In the genomic region with DNA sequence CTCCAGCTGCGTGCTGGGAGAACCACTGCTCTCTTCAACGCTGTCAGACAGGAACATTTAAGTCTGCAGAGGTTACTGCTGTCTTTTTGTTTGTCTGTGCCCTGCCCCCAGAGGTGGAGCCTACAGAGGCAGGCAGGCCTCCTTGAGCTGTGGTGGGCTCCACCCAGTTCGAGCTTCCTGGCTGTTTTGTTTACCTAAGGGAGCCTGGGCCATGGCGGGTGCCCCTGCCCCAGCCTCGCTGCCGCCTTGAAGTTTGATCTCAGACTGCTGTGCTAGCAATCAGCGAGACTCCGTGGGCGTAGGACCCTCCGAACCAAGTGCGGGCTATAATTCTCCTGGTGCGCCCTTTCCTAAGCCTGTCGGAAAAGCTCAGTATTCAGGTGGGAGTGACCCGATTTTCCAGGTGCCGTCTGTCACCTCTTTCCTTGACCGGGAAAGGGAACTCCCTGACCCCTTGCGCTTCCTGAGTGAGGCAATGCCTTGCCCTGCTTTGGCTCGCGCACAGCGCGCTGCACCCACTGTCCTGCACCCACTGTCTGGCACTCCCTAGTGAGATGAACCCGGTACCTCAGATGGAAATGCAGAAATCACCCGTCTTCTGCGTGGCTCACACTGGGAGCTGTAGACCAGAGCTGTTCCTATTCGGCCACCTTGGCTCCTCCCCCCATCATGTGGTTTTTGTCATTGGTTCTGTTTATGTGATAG, we compare ENCODE assay signal across 7 cellular contexts.
DNase-seq lines count a peak whose midpoint lies in the region; ATAC-seq and TF ChIP-seq lines count a peak whose summit lies in the region.
"Not testable (repeated sequence)": the region's sequence is repeated elsewhere in the genome, so short reads cannot be mapped to it uniquely, and the experiment has no call there.

No MANE protein-coding gene starts in this region.

- not testable (repeated sequence) for BruUV-seq in Calu3 (replicated peaks; lab: Mats Ljungman, UMichigan)

- H3K9ac ChIP-seq in H9 (ENCODE audit: extremely low read depth, insufficient read length, low read length); iPS-18a (ENCODE audit: low read length); trophoblast cell (ENCODE audit: low read length): not testable (repeated sequence)

- H3K4me1 Mint-ChIP-seq in Calu3 (ENCODE audit: low read depth, unreplicated experiment): peaks cover 14% of the 10 kb centered on the region
- H3K4me1 Mint-ChIP-seq in H9: peaks cover 24 to 28% of the 10 kb centered on the region in 2 experiments
- H3K4me1 Mint-ChIP-seq in WTC11: peaks cover 24% of the 10 kb centered on the region
- not testable (repeated sequence) for H3K4me1 Mint-ChIP-seq in mesothelial cell of epicardium

- not testable (repeated sequence) for H4K91ac ChIP-seq in H9 (ENCODE audit: insufficient read length, low read depth, low read length)
- peak overlapping the region; percentile 28 for H4K91ac ChIP-seq in trophoblast cell (ENCODE audit: low read depth, low read length)

- H3K79me1 ChIP-seq in H9 (ENCODE audit: insufficient read depth, low read depth, low read length, poor library complexity, severe bottlenecking); trophoblast cell (ENCODE audit: low read length): not testable (repeated sequence)

- not testable (repeated sequence) for H3K36me3 Mint-ChIP-seq in Calu3 (ENCODE audit: insufficient read depth, unreplicated experiment); H9 (ENCODE audit: insufficient read depth in 1 of 3, low read depth in 3 of 3); WTC11
- peaks cover 18% of the 10 kb centered on the region for H3K36me3 Mint-ChIP-seq in mesothelial cell of epicardium

- H3K36me3 ChIP-seq in iPS-18a (ENCODE audit: control insufficient read depth, low read depth, low read length); trophoblast cell (ENCODE audit: control insufficient read depth in 1 of 2, insufficient read depth in 2 of 2, low read length in 2 of 2): not testable (repeated sequence)

- H4K12ac ChIP-seq in trophoblast cell (ENCODE audit: low read depth, low read length): not testable (repeated sequence)

- H2BK12ac ChIP-seq in H9 (ENCODE audit: insufficient read length, low read depth, low read length); trophoblast cell (ENCODE audit: low read length): not testable (repeated sequence)

- H2BK20ac ChIP-seq in H9 (ENCODE audit: low read depth, low read length, poor library complexity, severe bottlenecking): not testable (repeated sequence)

- H3K23me2 ChIP-seq in H9 (ENCODE audit: insufficient read length, low read depth, low read length, poor library complexity, severe bottlenecking): not testable (repeated sequence)

- H3K4me3 ChIP-seq in epithelial cell of proximal tubule (ENCODE audit: low read depth, low read length): peak overlapping the region; percentile 29
- H3K4me3 ChIP-seq in iPS-18a (ENCODE audit: low read length): peak overlapping the region; percentile 61
- peak overlapping the region; percentile 66 for H3K4me3 ChIP-seq in trophoblast cell (ENCODE audit: low read depth, low read length)

- not testable (repeated sequence) for TF ChIP-seq CTCF in Calu3 (IDR thresholded peaks at IDR 0.05; ENCODE audit: unreplicated experiment); H9 (conservative IDR thresholded peaks at IDR 0.05); WTC11 (IDR thresholded peaks at IDR 0.05); epithelial cell of proximal tubule (conservative IDR thresholded peaks at IDR 0.05; ENCODE audit: low read depth, low read length); mesothelial cell of epicardium (IDR thresholded peaks at IDR 0.05; ENCODE audit: unreplicated experiment)

- not testable (repeated sequence) for H3K23ac ChIP-seq in H9 (ENCODE audit: insufficient read length, low read depth, low read length); trophoblast cell (ENCODE audit: low read length)

- H3K4me3 Mint-ChIP-seq in Calu3 (ENCODE audit: low read depth, unreplicated experiment) (peak overlapping the region; percentile 81), H9 (peak overlapping the region; percentile 89 to 90), WTC11 (peak overlapping the region; percentile 89), mesothelial cell of epicardium (peak overlapping the region; percentile 66)

- intact Hi-C loops in Calu3 (cut with micrococcal nuclease; ENCODE audit: unreplicated experiment): not testable (repeated sequence)

- WGBS in H9 (ENCODE audit: extremely low coverage, insufficient read length, low lambda C conversion rate): no CpG with 5 or more reads among the region's 25 CpGs
- no CpG with 5 or more reads among the region's 25 CpGs for WGBS in trophoblast cell (ENCODE audit: extremely low coverage, insufficient coverage, insufficient read length)

- not testable (repeated sequence) for H3T11ph ChIP-seq in H9 (ENCODE audit: low read length)

- peak overlapping the region; percentile 64 for H3K4me2 ChIP-seq in H9 (ENCODE audit: insufficient read depth, insufficient read length, low read length)
- H3K4me2 ChIP-seq in trophoblast cell (ENCODE audit: low read length): peak overlapping the region; percentile 66

- H4K8ac ChIP-seq in H9 (replicated peaks; ENCODE audit: insufficient read length, low read depth, low read length): not testable (repeated sequence)
- H4K8ac ChIP-seq in trophoblast cell (ENCODE audit: low read depth, low read length): peak overlapping the region; percentile 73

- not testable (repeated sequence) for H2BK5ac ChIP-seq in H9 (ENCODE audit: insufficient read length, low read length); trophoblast cell (ENCODE audit: low read depth, low read length, poor library complexity)

- H3K79me2 ChIP-seq in H9 (ENCODE audit: insufficient read depth, low read length); trophoblast cell (ENCODE audit: control insufficient read depth, insufficient read depth, low read length, poor library complexity): not testable (repeated sequence)

- H3K27me3 ChIP-seq in H9 (ENCODE audit: insufficient read depth, low read length); iPS-18a (ENCODE audit: control insufficient read depth, insufficient read depth, low read length); trophoblast cell (ENCODE audit: insufficient read depth, low read length): not testable (repeated sequence)

- not testable (repeated sequence) for H2BK15ac ChIP-seq in H9 (ENCODE audit: low read depth, low read length)

- POLR2A ChIA-PET in WTC11 (lab: Charles Lee): not testable (repeated sequence)

- H3K27ac Mint-ChIP-seq in Calu3 (ENCODE audit: unreplicated experiment) (peak overlapping the region; percentile 48), WTC11 (peak overlapping the region; percentile 63; the same call in 1 of the 2 replicates)
- not testable (repeated sequence) for H3K27ac Mint-ChIP-seq in H9, mesothelial cell of epicardium

- not testable (repeated sequence) for H4K5ac ChIP-seq in H9 (ENCODE audit: insufficient read length, low read depth, low read length)

- H3K27ac ChIP-seq in H9 (ENCODE audit: insufficient read length, low read depth, low read length); iPS-18a (ENCODE audit: low read length); trophoblast cell (ENCODE audit: low read depth, low read length): not testable (repeated sequence)

- CTCF ChIA-PET in Calu3 (lab: Charles Lee): not testable (repeated sequence)
- CTCF ChIA-PET in WTC11 (lab: Charles Lee): interaction anchor here (1.0 to 1.4 kb wide), 2 partner anchors 91 to 137 kb away, joined by 3 to 7 read pairs; no protein-coding TSS in a partner anchor

- not testable (repeated sequence) for H4K20me1 ChIP-seq in H9 (ENCODE audit: control insufficient read depth, insufficient read depth, insufficient read length)

- H3K14ac ChIP-seq in H9 (ENCODE audit: insufficient read depth, low read length); trophoblast cell (ENCODE audit: low read length): not testable (repeated sequence)

- not testable (repeated sequence) for ATAC-seq in WTC11

- H3K27me3 Mint-ChIP-seq in Calu3 (ENCODE audit: unreplicated experiment); mesothelial cell of epicardium (ENCODE audit: low read depth): not testable (repeated sequence)
- H3K27me3 Mint-ChIP-seq in H9 (ENCODE audit: low read depth) (peaks cover 32% of the 10 kb centered on the region), WTC11 (ENCODE audit: low read depth) (peaks cover 17% of the 10 kb centered on the region)

- not testable (repeated sequence) for H2BK120ac ChIP-seq in H9 (ENCODE audit: low read depth, low read length, poor library complexity, severe bottlenecking); trophoblast cell (ENCODE audit: insufficient read depth, low read length, poor library complexity)

- H3K4ac ChIP-seq in H9 (ENCODE audit: low read depth, low read length); trophoblast cell (ENCODE audit: low read depth, low read length): not testable (repeated sequence)

- peak; percentile 31 for DNase-seq in Calu3
- peak; percentile 54 for DNase-seq in H9
- DNase-seq in WTC11 (ENCODE audit: low spot score): peak; percentile 24
- DNase-seq in epithelial cell of proximal tubule (ENCODE audit: low read depth); mesothelial cell of epicardium (ENCODE audit: low spot score in 2 of 2, unreplicated experiment in 2 of 2); trophoblast cell: not testable (repeated sequence)

- H2AK5ac ChIP-seq in H9 (ENCODE audit: insufficient read length, low read length); trophoblast cell (ENCODE audit: low read length): not testable (repeated sequence)

- H3K9me3 Mint-ChIP-seq in Calu3 (ENCODE audit: low read depth, unreplicated experiment); WTC11: not testable (repeated sequence)
- peaks cover 2 to 11% of the 10 kb centered on the region in 2 experiments for H3K9me3 Mint-ChIP-seq in H9
- peaks cover 30% of the 10 kb centered on the region for H3K9me3 Mint-ChIP-seq in mesothelial cell of epicardium

- not testable (repeated sequence) for H3K4me1 ChIP-seq in H9 (ENCODE audit: insufficient read depth, low read length); iPS-18a (ENCODE audit: control insufficient read depth, low read depth, low read length); trophoblast cell (ENCODE audit: control insufficient read depth in 1 of 2, insufficient read depth in 2 of 2, low read length in 2 of 2)

- not testable (repeated sequence) for H3K56ac ChIP-seq in H9 (ENCODE audit: insufficient read length, low read depth, low read length)

- not testable (repeated sequence) for H3K9me3 ChIP-seq in H9 (ENCODE audit: control insufficient read depth, low read depth, low read length); iPS-18a (ENCODE audit: control insufficient read depth, low read depth, low read length); trophoblast cell (ENCODE audit: insufficient read depth, low read depth, low read length)

- H3K18ac ChIP-seq in H9 (ENCODE audit: insufficient read length, low read depth, low read length); trophoblast cell (ENCODE audit: low read length): not testable (repeated sequence)

- not testable (repeated sequence) for H2AFZ ChIP-seq in H9 (ENCODE audit: low read length); trophoblast cell (ENCODE audit: insufficient read depth, low read length, poor library complexity)
